Comparison of ENCODE assay signal across 1 cellular context in the genomic region with DNA sequence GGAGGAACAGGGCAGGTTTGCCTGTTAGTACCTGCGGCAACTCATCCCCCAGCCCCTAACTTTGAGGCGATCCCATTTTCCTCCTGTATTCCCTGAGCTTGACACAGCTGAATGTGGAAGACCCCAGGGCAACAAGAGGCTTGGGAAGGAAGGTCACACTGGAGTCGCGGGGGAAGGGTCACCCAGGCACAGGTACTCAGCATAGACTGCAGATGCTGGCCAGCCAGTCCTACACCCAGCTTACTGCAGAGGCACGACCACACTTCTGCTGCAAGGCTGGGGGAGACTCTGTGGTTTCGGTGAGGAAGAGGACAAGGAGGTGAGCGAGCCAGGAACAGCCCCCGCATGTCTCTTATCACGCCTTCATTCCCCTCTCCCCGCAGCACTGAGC.
TF ChIP-seq lines count a peak whose summit lies in the region.

No MANE protein-coding gene starts in this region.

TF ChIP-seq in IMR-90, 13 proteins besides CTCF, POLR2A, EP300 and RAD21 (continued from another document):
- TF ChIP-seq BHLHE40 (IDR thresholded peaks at IDR 0.05; ENCODE audit: low read depth, low read length) (no peak), ELK1 (IDR thresholded peaks at IDR 0.05; ENCODE audit: borderline replicate concordance, low read depth, low read length) (no peak), NFE2L2 (IDR thresholded peaks at IDR 0.05; ENCODE audit: low read depth, low read length) (no peak), MXI1 (IDR thresholded peaks at IDR 0.05; ENCODE audit: borderline replicate concordance, low read depth, low read length) (no peak), RCOR1 (IDR thresholded peaks at IDR 0.05; ENCODE audit: insufficient replicate concordance, low read length) (no peak), CEBPB (IDR thresholded peaks at IDR 0.05; ENCODE audit: low read depth, low read length) (no peak), FOS (IDR thresholded peaks at IDR 0.05; ENCODE audit: low read depth, low read length) (no peak), CHD1 (IDR thresholded peaks at IDR 0.05; ENCODE audit: low read depth, low read length) (no peak)
